Comparison of ENCODE assay signal across 14 cellular contexts in genomic region chr2:108413731-108414130, GRCh38. TPM values are rescaled to one million over a fixed set of nuclear protein-coding genes. Genes with fewer than 3 reads are reported as not detected.
"Had no signal": no experiment of that assay in that cellular context is flagged by ENCODE, and none has a peak within 500 bp of the region (broad histone marks: within the 10 kb centered on the region; RNA-seq: fewer than 3 reads in every experiment).

No MANE protein-coding gene starts in this region.

- H3K9me3 ChIP-seq: body of pancreas, mucosa of descending colon had no signal

- H2AFZ ChIP-seq: parathyroid adenoma had no signal

- H3K4me1 ChIP-seq: body of pancreas, parathyroid adenoma had no signal

- H3K4me3 ChIP-seq: body of pancreas, mucosa of descending colon had no signal

- H3K27ac ChIP-seq: body of pancreas, parathyroid adenoma, VCaP had no signal

- H3K9ac ChIP-seq: parathyroid adenoma had no signal

- DNase-seq: activated CD4-positive, alpha-beta T cell treated with anti-CD3 and anti-CD28 coated beads, Interleukin-2, amount 50 U/mL, for 48 hours; activated effector memory CD4-positive, alpha-beta T cell treated with Interleukin-2 at 50 U/mL for 16 hours; activated T-cell treated with anti-CD3 and anti-CD28 coated beads, Interleukin-2, amount 50 U/mL, for 24 hours; amniotic stem cell; body of pancreas; central memory CD4-positive, alpha-beta T cell; effector CD8-positive, alpha-beta T cell; mucosa of descending colon; naive thymus-derived CD8-positive, alpha-beta T cell; stimulated activated CD4-positive, alpha-beta T cell treated with anti-CD3 and anti-CD28 coated beads, Interleukin-2, amount 100 ng/mL, for 48 hours had no signal

- H3K79me2 ChIP-seq: parathyroid adenoma had no signal

- H3K27me3 ChIP-seq: body of pancreas had no signal

- FAIRE-seq: islet of Langerhans had no signal

RNA-seq across cellular contexts. Expression of gene SULT1C4, which starts 36.0 kb away (rescaled TPM):
- total RNA-seq: naive thymus-derived CD8-positive, alpha-beta T cell; T-helper 1 cell treated with Interleukin-12 subunit alpha and Interleukin-12 subunit beta and Interleukin-4 antibody, amounts not matched to agents 30 ng/mL and 1 ng/mL, for 36 hours had no signal
- polyA plus RNA-seq: naive thymus-derived CD8-positive, alpha-beta T cell had no signal
